In the genomic region with DNA sequence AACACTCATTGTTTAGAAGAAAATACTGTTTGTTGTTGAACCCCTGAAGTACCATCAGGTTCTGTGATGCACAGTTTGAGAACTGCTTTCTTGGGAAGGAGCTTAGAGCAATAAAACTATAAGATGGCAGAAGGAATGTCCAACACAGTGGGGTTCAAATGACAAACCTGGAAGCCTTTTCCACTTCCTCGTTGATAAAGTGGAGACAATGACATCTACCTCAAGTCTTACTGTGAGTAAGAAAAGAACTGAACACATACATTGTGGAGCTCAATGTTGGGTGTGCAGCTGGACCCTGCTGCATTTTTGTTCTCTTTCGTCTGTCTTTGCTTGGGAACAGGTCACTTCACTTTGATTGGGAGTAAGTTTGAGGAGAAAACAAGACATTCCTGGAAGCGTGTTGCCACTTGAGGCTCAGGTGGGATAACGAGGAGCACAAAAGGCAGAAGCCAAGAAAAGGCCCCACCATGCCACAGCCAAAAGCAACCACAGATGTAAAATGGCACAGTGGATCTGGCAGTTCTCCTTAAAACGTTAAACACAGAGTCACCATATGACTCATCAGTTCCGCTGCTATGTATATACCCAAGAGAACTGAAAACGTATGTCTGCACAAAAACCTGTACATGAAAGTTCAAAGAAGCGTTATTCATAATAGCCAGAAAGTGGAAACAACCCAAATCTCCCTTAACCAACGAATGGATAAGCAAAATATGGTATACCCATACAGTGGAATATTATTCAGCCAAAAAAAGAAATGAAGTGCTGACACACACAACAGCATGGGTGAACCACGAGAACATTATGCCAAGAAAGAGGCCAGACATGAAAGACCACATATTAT, we compare ENCODE assay signal across 9 cellular contexts. TPM values are rescaled to one million over a fixed set of nuclear protein-coding genes. Genes with fewer than 3 reads are reported as not detected.
A peak's percentile ranks its signal among the peaks of the same experiment; 100 is the strongest.
DNase-seq lines count a peak whose midpoint lies in the region; ATAC-seq and TF ChIP-seq lines count a peak whose summit lies in the region.
"Had no signal": no experiment of that assay in that cellular context is flagged by ENCODE, and none has a peak within 500 bp of the region (broad histone marks: within the 10 kb centered on the region; RNA-seq: fewer than 3 reads in every experiment).

No MANE protein-coding gene starts in this region.

- in situ Hi-C loops in HAP-1 (cut with MboI; ENCODE audit: low sequenced_read_pairs), result no loop called here

- H3K36me3 ChIP-seq in SK-N-SH (replicated peaks in 1 of 2; ENCODE audit: control insufficient read depth in 1 of 2, insufficient read depth in 2 of 2, low read length in 1 of 2) (no peaks in the 10 kb centered on the region), HAP-1 (replicated peaks) (no peaks in the 10 kb centered on the region)

- peaks cover 52% of the 10 kb centered on the region for H3K4me1 Mint-ChIP-seq in activated T-cell treated with anti-CD3 and anti-CD28 coated beads, Interleukin-2, amount 50 U/mL, for 24 hours (ENCODE audit: low read depth)

- H3K27me3 ChIP-seq in SK-N-SH (ENCODE audit: insufficient read depth) (no peaks in the 10 kb centered on the region), HAP-1 (ENCODE audit: low read depth) (no peaks in the 10 kb centered on the region)

- H3K4me3 ChIP-seq in SK-N-SH (ENCODE audit: low read depth in 2 of 2, low read length in 1 of 2) (no peak overlapping the region), HAP-1 (no peak overlapping the region)

- H3K9ac ChIP-seq in SK-N-SH, result no peak overlapping the region

- peaks cover 7% of the 10 kb centered on the region for H3K9me3 Mint-ChIP-seq in activated T-cell treated with anti-CD3 and anti-CD28 coated beads, Interleukin-2, amount 50 U/mL, for 24 hours

- peaks cover 32% of the 10 kb centered on the region for H3K36me3 Mint-ChIP-seq in activated T-cell treated with anti-CD3 and anti-CD28 coated beads, Interleukin-2, amount 50 U/mL, for 24 hours (ENCODE audit: low read depth)

- ATAC-seq in HG02981 (IDR thresholded peaks at IDR 0.05; ENCODE audit: unreplicated experiment), result peak; percentile 75

- peak overlapping the region; percentile 93 for H3K27ac Mint-ChIP-seq in activated T-cell treated with anti-CD3 and anti-CD28 coated beads, Interleukin-2, amount 50 U/mL, for 24 hours
- H3K27ac Mint-ChIP-seq: B cell had no signal

- H3K4me3 Mint-ChIP-seq in activated T-cell treated with anti-CD3 and anti-CD28 coated beads, Interleukin-2, amount 50 U/mL, for 24 hours, result peak overlapping the region; percentile 48
- H3K4me3 Mint-ChIP-seq: B cell had no signal

- WGBS in SK-N-SH (ENCODE audit: low lambda C conversion rate), result 52% methylated on average over 10 of the region's 10 CpGs

- peaks cover 20% of the 10 kb centered on the region for H3F3A ChIP-seq in SK-N-SH (replicated peaks; ENCODE audit: insufficient read depth)

- no peaks in the 10 kb centered on the region for H4K20me1 ChIP-seq in SK-N-SH (ENCODE audit: insufficient read depth)

- peak overlapping the region in 1 of 2 experiments; percentile 78; a peak in 2 of 4 replicates for H3K27ac ChIP-seq in SK-N-SH (ENCODE audit: low read depth in 2 of 2, low read length in 1 of 2)

- no peaks in the 10 kb centered on the region for H3K9me3 ChIP-seq in SK-N-SH
- H3K9me3 ChIP-seq in HAP-1, result no peaks in the 10 kb centered on the region

- peak overlapping the region; percentile 29; the same call in 1 of the 2 replicates for H2AFZ ChIP-seq in SK-N-SH (ENCODE audit: low read depth)

- no peaks in the 10 kb centered on the region for H3K27me3 Mint-ChIP-seq in activated T-cell treated with anti-CD3 and anti-CD28 coated beads, Interleukin-2, amount 50 U/mL, for 24 hours
- H3K27me3 Mint-ChIP-seq: B cell had no signal

- H3K9me2 ChIP-seq in SK-N-SH, result no peaks in the 10 kb centered on the region

- peak in 1 of 2 experiments; percentile 42; a peak in 1 of 4 replicates for TF ChIP-seq EP300 in SK-N-SH (IDR thresholded peaks at IDR 0.05; ENCODE audit: borderline replicate concordance in 1 of 2, low read depth in 1 of 2, low read length in 1 of 2)

- no peak for TF ChIP-seq CTCF in SK-N-SH (IDR thresholded peaks at IDR 0.05)

- POLR2A ChIA-PET in SK-N-SH (lab: Yijun Ruan, JAX), result interaction anchor here (1.4 kb wide), 1 partner anchor 38 kb away, joined by 3 read pairs; no protein-coding TSS in a partner anchor

- no peaks in the 10 kb centered on the region for H3K79me2 ChIP-seq in SK-N-SH (ENCODE audit: insufficient read depth)

- CTCF ChIA-PET in SK-N-SH (lab: Yijun Ruan, JAX), result interaction anchor here (1.4 kb wide), 2 partner anchors 17 to 24 kb away, joined by 3 read pairs; no protein-coding TSS in a partner anchor

- peak; percentile 54 for DNase-seq in activated T-cell treated with anti-CD3 and anti-CD28 coated beads, Interleukin-2, amount 50 U/mL, for 24 hours
- DNase-seq in activated T-cell treated with anti-CD3 and anti-CD28 coated beads for 4 hours, result no peak
- DNase-seq in SK-N-SH, result no peak
- DNase-seq in stimulated activated CD4-positive, alpha-beta T cell treated with anti-CD3 and anti-CD28 coated beads, Interleukin-4, amount 100 ng/mL, for 24 hours, result peak; percentile 57
- no peak for DNase-seq in cortex of kidney (lab: John Stamatoyannopoulos, UW)
- no peak for DNase-seq in HAP-1 (ENCODE audit: low spot score in 2 of 2)
- DNase-seq in glomerular visceral epithelial cell (ENCODE audit: extremely low spot score), result no peak

- no peak overlapping the region for H3K4me2 ChIP-seq in SK-N-SH

- no peak for TF ChIP-seq RAD21 in SK-N-SH (IDR thresholded peaks at IDR 0.05; ENCODE audit: low read length)

- H3K4me1 ChIP-seq in SK-N-SH (ENCODE audit: control insufficient read depth in 1 of 2, insufficient read depth in 2 of 2, low read depth in 1 of 2, low read length in 1 of 2) (peaks cover 5 to 13% of the 10 kb centered on the region in 2 experiments; a peak in 2 of 4 replicates), HAP-1 (no peaks in the 10 kb centered on the region)

TF ChIP-seq in SK-N-SH, 30 proteins besides CTCF, POLR2A, EP300 and RAD21:
- TF ChIP-seq, protein P1, sequence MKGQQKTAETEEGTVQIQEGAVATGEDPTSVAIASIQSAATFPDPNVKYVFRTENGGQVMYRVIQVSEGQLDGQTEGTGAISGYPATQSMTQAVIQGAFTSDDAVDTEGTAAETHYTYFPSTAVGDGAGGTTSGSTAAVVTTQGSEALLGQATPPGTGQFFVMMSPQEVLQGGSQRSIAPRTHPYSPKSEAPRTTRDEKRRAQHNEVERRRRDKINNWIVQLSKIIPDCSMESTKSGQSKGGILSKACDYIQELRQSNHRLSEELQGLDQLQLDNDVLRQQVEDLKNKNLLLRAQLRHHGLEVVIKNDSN (IDR thresholded peaks at IDR 0.05; ENCODE audit: borderline replicate concordance, low read depth), result no peak
- TF ChIP-seq, protein P2, sequence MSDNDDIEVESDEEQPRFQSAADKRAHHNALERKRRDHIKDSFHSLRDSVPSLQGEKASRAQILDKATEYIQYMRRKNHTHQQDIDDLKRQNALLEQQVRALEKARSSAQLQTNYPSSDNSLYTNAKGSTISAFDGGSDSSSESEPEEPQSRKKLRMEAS (IDR thresholded peaks at IDR 0.05; ENCODE audit: low read depth), result peak; percentile 16; the same call in 1 of the 2 replicates
- TF ChIP-seq FOSL2 (IDR thresholded peaks at IDR 0.05; ENCODE audit: borderline replicate concordance, low read depth) (peak; percentile 73; the same call in 1 of the 2 replicates), RCOR1 (IDR thresholded peaks at IDR 0.05; ENCODE audit: low read length) (no peak), JUND (IDR thresholded peaks at IDR 0.05) (peak; percentile 66), NFIC (IDR thresholded peaks at IDR 0.05; ENCODE audit: borderline replicate concordance) (peak; percentile 51), TCF12 (IDR thresholded peaks at IDR 0.05) (peak; percentile 81)
- TF ChIP-seq, protein P3, sequence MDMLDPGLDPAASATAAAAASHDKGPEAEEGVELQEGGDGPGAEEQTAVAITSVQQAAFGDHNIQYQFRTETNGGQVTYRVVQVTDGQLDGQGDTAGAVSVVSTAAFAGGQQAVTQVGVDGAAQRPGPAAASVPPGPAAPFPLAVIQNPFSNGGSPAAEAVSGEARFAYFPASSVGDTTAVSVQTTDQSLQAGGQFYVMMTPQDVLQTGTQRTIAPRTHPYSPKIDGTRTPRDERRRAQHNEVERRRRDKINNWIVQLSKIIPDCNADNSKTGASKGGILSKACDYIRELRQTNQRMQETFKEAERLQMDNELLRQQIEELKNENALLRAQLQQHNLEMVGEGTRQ (IDR thresholded peaks at IDR 0.05; ENCODE audit: borderline replicate concordance, low read depth, low read length), result no peak
TF ChIP-seq in SK-N-SH: peak in this region for 5.

RNA-seq across cellular contexts. Expression of a gene that starts 42.9 kb away (rescaled TPM):
- 50.8 and 55.4 TPM in 2 replicates for polyA plus RNA-seq in SK-N-SH (2012; rRNA removed)
- 77.3 and 209 TPM in 2 replicates for polyA plus RNA-seq in SK-N-SH (2012; cell fraction: cytosol; rRNA removed)
- 17.9 and 39.8 TPM in 2 replicates for polyA plus RNA-seq in SK-N-SH (2012; cell fraction: nucleus; rRNA removed)

Comparison
In these comparisons a context has a peak if more than half of its experiments do, and no peak if none do; other contexts are left out.
1. DNase-seq: peak in activated T-cell treated with anti-CD3 and anti-CD28 coated beads, Interleukin-2, amount 50 U/mL, for 24 hours (single experiment) and stimulated activated CD4-positive, alpha-beta T cell treated with anti-CD3 and anti-CD28 coated beads, Interleukin-4, amount 100 ng/mL, for 24 hours (single experiment); none in activated T-cell treated with anti-CD3 and anti-CD28 coated beads for 4 hours (single experiment), SK-N-SH (single experiment), cortex of kidney (single experiment), HAP-1 (0 of 2) and glomerular visceral epithelial cell (single experiment).